In genomic region chr7:87876040-87876758, GRCh38 we compare ENCODE assay signal across 1 cellular context.
TF ChIP-seq lines count a peak whose summit lies in the region.

A gene with protein sequence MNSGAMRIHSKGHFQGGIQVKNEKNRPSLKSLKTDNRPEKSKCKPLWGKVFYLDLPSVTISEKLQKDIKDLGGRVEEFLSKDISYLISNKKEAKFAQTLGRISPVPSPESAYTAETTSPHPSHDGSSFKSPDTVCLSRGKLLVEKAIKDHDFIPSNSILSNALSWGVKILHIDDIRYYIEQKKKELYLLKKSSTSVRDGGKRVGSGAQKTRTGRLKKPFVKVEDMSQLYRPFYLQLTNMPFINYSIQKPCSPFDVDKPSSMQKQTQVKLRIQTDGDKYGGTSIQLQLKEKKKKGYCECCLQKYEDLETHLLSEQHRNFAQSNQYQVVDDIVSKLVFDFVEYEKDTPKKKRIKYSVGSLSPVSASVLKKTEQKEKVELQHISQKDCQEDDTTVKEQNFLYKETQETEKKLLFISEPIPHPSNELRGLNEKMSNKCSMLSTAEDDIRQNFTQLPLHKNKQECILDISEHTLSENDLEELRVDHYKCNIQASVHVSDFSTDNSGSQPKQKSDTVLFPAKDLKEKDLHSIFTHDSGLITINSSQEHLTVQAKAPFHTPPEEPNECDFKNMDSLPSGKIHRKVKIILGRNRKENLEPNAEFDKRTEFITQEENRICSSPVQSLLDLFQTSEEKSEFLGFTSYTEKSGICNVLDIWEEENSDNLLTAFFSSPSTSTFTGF (plus strand): TSS chr7:87876493. CDS start chr7:87876733, 240 bp downstream.
A gene with protein sequence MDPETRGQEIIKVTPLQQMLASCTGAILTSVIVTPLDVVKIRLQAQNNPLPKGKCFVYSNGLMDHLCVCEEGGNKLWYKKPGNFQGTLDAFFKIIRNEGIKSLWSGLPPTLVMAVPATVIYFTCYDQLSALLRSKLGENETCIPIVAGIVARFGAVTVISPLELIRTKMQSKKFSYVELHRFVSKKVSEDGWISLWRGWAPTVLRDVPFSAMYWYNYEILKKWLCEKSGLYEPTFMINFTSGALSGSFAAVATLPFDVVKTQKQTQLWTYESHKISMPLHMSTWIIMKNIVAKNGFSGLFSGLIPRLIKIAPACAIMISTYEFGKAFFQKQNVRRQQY (minus strand): TSS chr7:87876360. CDS start chr7:87858727, 17,633 bp downstream.

TF ChIP-seq in HepG2, 621 proteins besides CTCF, POLR2A, EP300 and RAD21 (continued from another document and continues in another):
- TF ChIP-seq ZBTB33 (CRISPR knock-in tag; IDR thresholded peaks at IDR 0.05) (no peak), CSRNP2 (CRISPR knock-in tag; conservative IDR thresholded peaks at IDR 0.05; ENCODE audit: low read depth) (peak; percentile 29; the same call in 1 of the 2 replicates), PAX8 (CRISPR knock-in tag; IDR thresholded peaks at IDR 0.05; ENCODE audit: borderline replicate concordance) (no peak), AHR (CRISPR knock-in tag; IDR thresholded peaks at IDR 0.05) (no peak), ZNF780A (CRISPR knock-in tag; IDR thresholded peaks at IDR 0.05) (no peak), MAFF (IDR thresholded peaks at IDR 0.05; ENCODE audit: low read depth, low read length) (no peak), SAP130 (CRISPR knock-in tag; IDR thresholded peaks at IDR 0.05; ENCODE audit: low read depth) (peak; percentile 90), CBX1 (IDR thresholded peaks at IDR 0.05; ENCODE audit: low read depth) (peak; percentile 19), ZNF556 (CRISPR knock-in tag; IDR thresholded peaks at IDR 0.05; ENCODE audit: borderline replicate concordance) (peak; percentile 12; the same call in 1 of the 2 replicates), ZNF713 (CRISPR knock-in tag; IDR thresholded peaks at IDR 0.05) (no peak), HNF4G (IDR thresholded peaks at IDR 0.05; ENCODE audit: borderline replicate concordance, low read depth, low read length) (no peak), HNF4G (CRISPR knock-in tag; IDR thresholded peaks at IDR 0.05; ENCODE audit: borderline replicate concordance, low read depth) (no peak; the same call in 1 of the 2 replicates), ZSCAN12 (CRISPR knock-in tag; IDR thresholded peaks at IDR 0.05) (0 out of 2 replicates have a peak, but pooled peaks have one; percentile 26), SMC3 (IDR thresholded peaks at IDR 0.05; ENCODE audit: low read length) (no peak), ZNF224 (CRISPR knock-in tag; IDR thresholded peaks at IDR 0.05) (no peak), ZNF563 (CRISPR knock-in tag; IDR thresholded peaks at IDR 0.05) (peak; percentile 86; the same call in 1 of the 2 replicates), ZNF646 (CRISPR knock-in tag; IDR thresholded peaks at IDR 0.05) (no peak; the same call in 1 of the 2 replicates), ONECUT2 (CRISPR knock-in tag; IDR thresholded peaks at IDR 0.05) (0 out of 2 replicates have a peak, but pooled peaks have one; percentile 11), HNRNPL (IDR thresholded peaks at IDR 0.05; ENCODE audit: low read depth, low read length) (no peak), ELF3 (CRISPR knock-in tag; IDR thresholded peaks at IDR 0.05) (peak; percentile 87), ZNF776 (CRISPR knock-in tag; IDR thresholded peaks at IDR 0.05) (no peak; the same call in 1 of the 2 replicates), PHF5A (CRISPR knock-in tag; IDR thresholded peaks at IDR 0.05; ENCODE audit: low read depth, unreplicated experiment) (peak; percentile 60), ZSCAN9 (CRISPR knock-in tag; IDR thresholded peaks at IDR 0.05; ENCODE audit: borderline replicate concordance) (no peak), GATAD2A (CRISPR knock-in tag; IDR thresholded peaks at IDR 0.05) (peak; percentile 37; the same call in 1 of the 2 replicates), NR1H2 (CRISPR knock-in tag; IDR thresholded peaks at IDR 0.05; ENCODE audit: borderline replicate concordance, low read depth) (peak; percentile 69; the same call in 1 of the 2 replicates), RXRB (CRISPR knock-in tag; IDR thresholded peaks at IDR 0.05; ENCODE audit: borderline replicate concordance) (no peak), ZNF264 (CRISPR knock-in tag; IDR thresholded peaks at IDR 0.05) (peak; percentile 86), ZNF891 (CRISPR knock-in tag; IDR thresholded peaks at IDR 0.05) (peak; percentile 50), ZNF570 (CRISPR knock-in tag; IDR thresholded peaks at IDR 0.05; ENCODE audit: borderline replicate concordance) (no peak), RFXANK (CRISPR knock-in tag; IDR thresholded peaks at IDR 0.05) (no peak), ZNF180 (CRISPR knock-in tag; IDR thresholded peaks at IDR 0.05; ENCODE audit: borderline replicate concordance, low read depth) (no peak), ZNF747 (CRISPR knock-in tag; IDR thresholded peaks at IDR 0.05; ENCODE audit: borderline replicate concordance) (peak; percentile 48; the same call in 1 of the 2 replicates), TERF1 (CRISPR knock-in tag; IDR thresholded peaks at IDR 0.05) (no peak), ATRX (CRISPR knock-in tag; IDR thresholded peaks at IDR 0.05; ENCODE audit: borderline replicate concordance) (no peak), ZNF75D (CRISPR knock-in tag; IDR thresholded peaks at IDR 0.05; ENCODE audit: borderline replicate concordance) (no peak), ADNP (CRISPR knock-in tag; IDR thresholded peaks at IDR 0.05) (no peak), SIN3B (IDR thresholded peaks at IDR 0.05; ENCODE audit: low read length) (peak; percentile 40; the same call in 1 of the 2 replicates)
- TF ChIP-seq, protein P1, sequence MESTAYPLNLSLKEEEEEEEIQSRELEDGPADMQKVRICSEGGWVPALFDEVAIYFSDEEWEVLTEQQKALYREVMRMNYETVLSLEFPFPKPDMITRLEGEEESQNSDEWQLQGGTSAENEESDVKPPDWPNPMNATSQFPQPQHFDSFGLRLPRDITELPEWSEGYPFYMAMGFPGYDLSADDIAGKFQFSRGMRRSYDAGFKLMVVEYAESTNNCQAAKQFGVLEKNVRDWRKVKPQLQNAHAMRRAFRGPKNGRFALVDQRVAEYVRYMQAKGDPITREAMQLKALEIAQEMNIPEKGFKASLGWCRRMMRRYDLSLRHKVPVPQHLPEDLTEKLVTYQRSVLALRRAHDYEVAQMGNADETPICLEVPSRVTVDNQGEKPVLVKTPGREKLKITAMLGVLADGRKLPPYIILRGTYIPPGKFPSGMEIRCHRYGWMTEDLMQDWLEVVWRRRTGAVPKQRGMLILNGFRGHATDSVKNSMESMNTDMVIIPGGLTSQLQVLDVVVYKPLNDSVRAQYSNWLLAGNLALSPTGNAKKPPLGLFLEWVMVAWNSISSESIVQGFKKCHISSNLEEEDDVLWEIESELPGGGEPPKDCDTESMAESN (CRISPR knock-in tag; conservative IDR thresholded peaks at IDR 0.05): peak; percentile 87
- TF ChIP-seq, protein P2, sequence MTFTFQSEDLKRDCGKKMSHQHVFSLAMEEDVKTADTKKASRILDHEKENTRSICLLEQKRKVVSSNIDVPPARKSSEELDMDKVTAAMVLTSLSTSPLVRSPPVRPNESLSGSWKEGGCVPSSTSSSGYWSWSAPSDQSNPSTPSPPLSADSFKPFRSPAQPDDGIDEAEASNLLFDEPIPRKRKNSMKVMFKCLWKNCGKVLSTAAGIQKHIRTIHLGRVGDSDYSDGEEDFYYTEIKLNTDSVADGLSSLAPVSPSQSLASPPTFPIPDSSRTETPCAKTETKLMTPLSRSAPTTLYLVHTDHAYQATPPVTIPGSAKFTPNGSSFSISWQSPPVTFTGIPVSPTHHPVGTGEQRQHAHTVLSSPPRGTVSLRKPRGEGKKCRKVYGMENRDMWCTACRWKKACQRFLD (CRISPR knock-in tag; IDR thresholded peaks at IDR 0.05; ENCODE audit: borderline replicate concordance): peak; percentile 76
- TF ChIP-seq, protein P3, sequence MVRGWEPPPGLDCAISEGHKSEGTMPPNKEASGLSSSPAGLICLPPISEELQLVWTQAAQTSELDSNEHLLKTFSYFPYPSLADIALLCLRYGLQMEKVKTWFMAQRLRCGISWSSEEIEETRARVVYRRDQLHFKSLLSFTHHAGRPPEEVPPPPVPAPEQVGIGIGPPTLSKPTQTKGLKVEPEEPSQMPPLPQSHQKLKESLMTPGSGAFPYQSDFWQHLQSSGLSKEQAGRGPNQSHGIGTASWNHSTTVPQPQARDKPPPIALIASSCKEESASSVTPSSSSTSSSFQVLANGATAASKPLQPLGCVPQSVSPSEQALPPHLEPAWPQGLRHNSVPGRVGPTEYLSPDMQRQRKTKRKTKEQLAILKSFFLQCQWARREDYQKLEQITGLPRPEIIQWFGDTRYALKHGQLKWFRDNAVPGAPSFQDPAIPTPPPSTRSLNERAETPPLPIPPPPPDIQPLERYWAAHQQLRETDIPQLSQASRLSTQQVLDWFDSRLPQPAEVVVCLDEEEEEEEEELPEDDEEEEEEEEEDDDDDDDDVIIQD (CRISPR knock-in tag; IDR thresholded peaks at IDR 0.05; ENCODE audit: low read depth): 0 out of 2 replicates have a peak, but pooled peaks have one; percentile 6
- TF ChIP-seq, protein P4, sequence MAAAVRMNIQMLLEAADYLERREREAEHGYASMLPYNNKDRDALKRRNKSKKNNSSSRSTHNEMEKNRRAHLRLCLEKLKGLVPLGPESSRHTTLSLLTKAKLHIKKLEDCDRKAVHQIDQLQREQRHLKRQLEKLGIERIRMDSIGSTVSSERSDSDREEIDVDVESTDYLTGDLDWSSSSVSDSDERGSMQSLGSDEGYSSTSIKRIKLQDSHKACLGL (CRISPR knock-in tag; IDR thresholded peaks at IDR 0.05): peak; percentile 61
